ENCODE assay signal across 9 cellular contexts in genomic region chr11:112453601-112454577, GRCh38.
A peak's percentile ranks its signal among the peaks of the same experiment; 100 is the strongest.
DNase-seq lines count a peak whose midpoint lies in the region; ATAC-seq and TF ChIP-seq lines count a peak whose summit lies in the region.
"Had no signal": no experiment of that assay in that cellular context is flagged by ENCODE, and none has a peak within 500 bp of the region (broad histone marks: within the 10 kb centered on the region; RNA-seq: fewer than 3 reads in every experiment).

No MANE protein-coding gene starts in this region.

- DNase-seq in MCF 10A (ENCODE audit: unreplicated experiment): peak; percentile 59
- no peak for DNase-seq in breast epithelium (ENCODE audit: low spot score in 2 of 2)
- peak; percentile 2 for DNase-seq in NCI-H1105 (lab: John Stamatoyannopoulos, UW)
- DNase-seq in activated naive CD4-positive, alpha-beta T cell treated with anti-CD3 and anti-CD28 coated beads for 36 hours: peak; percentile 62
- DNase-seq in iPS-NIHi11 (ENCODE audit: low spot score): peak; percentile 81
- peak; percentile 8 to 29 for DNase-seq in stimulated activated naive CD8-positive, alpha-beta T cell treated with anti-CD3 and anti-CD28 coated beads, Interleukin-15, amount 100 ng/mL, for 72 hours
- no peak for DNase-seq in NK-92 treated with Interleukin-12 subunit alpha and Interleukin-12 subunit beta, amount 100 ng/mL, for 24 hours (lab: John Stamatoyannopoulos, UW)
- DNase-seq in NCI-H187 treated with DMSO at 0.1 percent for 48 hours (lab: John Stamatoyannopoulos, UW): no peak
- DNase-seq: stimulated activated naive B cell treated with anti-CD40 and anti-IgM and Interleukin-4, amounts not matched to agents 10 μg/mL and 1 μg/mL and 100 μg/mL, for 72 hours had no signal

- CTCF ChIA-PET in MCF 10A (lab: Yijun Ruan, JAX): interaction anchor here (0.5 to 1.4 kb wide), 14 partner anchors 9 to 1353 kb away, joined by 3 to 7 read pairs (median 3); no protein-coding TSS in a partner anchor
- CTCF ChIA-PET in activated naive CD4-positive, alpha-beta T cell treated with anti-CD3 and anti-CD28 coated beads for 36 hours (lab: Charles Lee): interaction anchor here (0.6 to 4.4 kb wide), 14 partner anchors 9 to 173 kb away, joined by 3 to 31 read pairs (median 4); no protein-coding TSS in a partner anchor

- peaks cover 8% of the 10 kb centered on the region for H3K9me3 Mint-ChIP-seq in MCF 10A (ENCODE audit: unreplicated experiment)
- H3K9me3 Mint-ChIP-seq in activated naive CD4-positive, alpha-beta T cell treated with anti-CD3 and anti-CD28 coated beads for 36 hours: no peaks in the 10 kb centered on the region
- H3K9me3 Mint-ChIP-seq in stimulated activated naive CD8-positive, alpha-beta T cell treated with anti-CD3 and anti-CD28 coated beads, Interleukin-15, amount 100 ng/mL, for 72 hours: no peaks in the 10 kb centered on the region
- H3K9me3 Mint-ChIP-seq: stimulated activated naive B cell treated with anti-CD40 and anti-IgM and Interleukin-4, amounts not matched to agents 10 μg/mL and 1 μg/mL and 100 μg/mL, for 72 hours had no signal

- H3K27ac Mint-ChIP-seq in MCF 10A (ENCODE audit: low read depth, unreplicated experiment): no peak overlapping the region
- H3K27ac Mint-ChIP-seq in activated naive CD4-positive, alpha-beta T cell treated with anti-CD3 and anti-CD28 coated beads for 36 hours: no peak overlapping the region
- no peak overlapping the region for H3K27ac Mint-ChIP-seq in stimulated activated naive CD8-positive, alpha-beta T cell treated with anti-CD3 and anti-CD28 coated beads, Interleukin-15, amount 100 ng/mL, for 72 hours
- H3K27ac Mint-ChIP-seq: stimulated activated naive B cell treated with anti-CD40 and anti-IgM and Interleukin-4, amounts not matched to agents 10 μg/mL and 1 μg/mL and 100 μg/mL, for 72 hours had no signal

- H3K27ac ChIP-seq in breast epithelium: no peak overlapping the region

- H3K4me1 Mint-ChIP-seq in MCF 10A (ENCODE audit: insufficient read depth, unreplicated experiment): no peaks in the 10 kb centered on the region
- H3K4me1 Mint-ChIP-seq in activated naive CD4-positive, alpha-beta T cell treated with anti-CD3 and anti-CD28 coated beads for 36 hours (ENCODE audit: low read depth): peaks cover 5% of the 10 kb centered on the region
- H3K4me1 Mint-ChIP-seq in stimulated activated naive CD8-positive, alpha-beta T cell treated with anti-CD3 and anti-CD28 coated beads, Interleukin-15, amount 100 ng/mL, for 72 hours: no peaks in the 10 kb centered on the region
- H3K4me1 Mint-ChIP-seq: stimulated activated naive B cell treated with anti-CD40 and anti-IgM and Interleukin-4, amounts not matched to agents 10 μg/mL and 1 μg/mL and 100 μg/mL, for 72 hours had no signal

- no TSS peak for BruUV-seq in MCF 10A (replicated peaks; lab: Mats Ljungman, UMichigan)

- intact Hi-C loops in MCF 10A (cut with micrococcal nuclease): loop anchor here (1.0 kb wide), 1 partner anchor 165 kb away; no protein-coding TSS in a partner anchor
- intact Hi-C loops in breast epithelium (cut with DNase I; ENCODE audit: low total_unique reads): no loop called here
- intact Hi-C loops in activated naive CD4-positive, alpha-beta T cell treated with anti-CD3 and anti-CD28 coated beads for 36 hours (cut with micrococcal nuclease): loop anchor here (1.0 to 5.0 kb wide), 2 partner anchors 103 to 164 kb away; no protein-coding TSS in a partner anchor

- TF ChIP-seq CTCF in MCF 10A (IDR thresholded peaks at IDR 0.05; ENCODE audit: unreplicated experiment) (peak; percentile 22), breast epithelium (IDR thresholded peaks at IDR 0.05) (peak in 1 of 3 donors; percentile 15)

- POLR2A ChIA-PET in MCF 10A (lab: Yijun Ruan, JAX): no interaction called here

- no peaks in the 10 kb centered on the region for H3K27me3 ChIP-seq in breast epithelium

- no peak for TF ChIP-seq POLR2A in breast epithelium (IDR thresholded peaks at IDR 0.05)

- no peaks in the 10 kb centered on the region for H3K36me3 Mint-ChIP-seq in MCF 10A (ENCODE audit: insufficient read depth, unreplicated experiment)
- no peaks in the 10 kb centered on the region for H3K36me3 Mint-ChIP-seq in activated naive CD4-positive, alpha-beta T cell treated with anti-CD3 and anti-CD28 coated beads for 36 hours (ENCODE audit: low read depth)
- H3K36me3 Mint-ChIP-seq: stimulated activated naive B cell treated with anti-CD40 and anti-IgM and Interleukin-4, amounts not matched to agents 10 μg/mL and 1 μg/mL and 100 μg/mL, for 72 hours had no signal

- no peaks in the 10 kb centered on the region for H3K4me1 ChIP-seq in breast epithelium

- peaks cover 31% of the 10 kb centered on the region for H3K27me3 Mint-ChIP-seq in MCF 10A (ENCODE audit: insufficient read depth, unreplicated experiment)
- no peaks in the 10 kb centered on the region for H3K27me3 Mint-ChIP-seq in activated naive CD4-positive, alpha-beta T cell treated with anti-CD3 and anti-CD28 coated beads for 36 hours (ENCODE audit: low read depth)
- H3K27me3 Mint-ChIP-seq in stimulated activated naive CD8-positive, alpha-beta T cell treated with anti-CD3 and anti-CD28 coated beads, Interleukin-15, amount 100 ng/mL, for 72 hours: no peaks in the 10 kb centered on the region

- H3K9me3 ChIP-seq in breast epithelium: peaks cover 0 to 13% of the 10 kb centered on the region in 2 donors

- no peak overlapping the region for H3K4me3 Mint-ChIP-seq in MCF 10A (ENCODE audit: unreplicated experiment)
- H3K4me3 Mint-ChIP-seq in activated naive CD4-positive, alpha-beta T cell treated with anti-CD3 and anti-CD28 coated beads for 36 hours: no peak overlapping the region
- H3K4me3 Mint-ChIP-seq in stimulated activated naive CD8-positive, alpha-beta T cell treated with anti-CD3 and anti-CD28 coated beads, Interleukin-15, amount 100 ng/mL, for 72 hours: no peak overlapping the region
- H3K4me3 Mint-ChIP-seq: stimulated activated naive B cell treated with anti-CD40 and anti-IgM and Interleukin-4, amounts not matched to agents 10 μg/mL and 1 μg/mL and 100 μg/mL, for 72 hours had no signal

- no peak overlapping the region for H3K4me3 ChIP-seq in breast epithelium

- H3K36me3 ChIP-seq in breast epithelium: no peaks in the 10 kb centered on the region

- no peak for ATAC-seq in stimulated activated naive CD8-positive, alpha-beta T cell treated with anti-CD3 and anti-CD28 coated beads, Interleukin-15, amount 100 ng/mL, for 72 hours

Comparison
In these comparisons a context has a peak if more than half of its experiments do, and no peak if none do; other contexts are left out.
1. DNase-seq: peak in MCF 10A (single experiment), NCI-H1105 (single experiment), activated naive CD4-positive, alpha-beta T cell treated with anti-CD3 and anti-CD28 coated beads for 36 hours (single experiment), iPS-NIHi11 (single experiment) and stimulated activated naive CD8-positive, alpha-beta T cell treated with anti-CD3 and anti-CD28 coated beads, Interleukin-15, amount 100 ng/mL, for 72 hours (2 of 2); none in breast epithelium (0 of 2), NK-92 treated with Interleukin-12 subunit alpha and Interleukin-12 subunit beta, amount 100 ng/mL, for 24 hours (single experiment) and NCI-H187 treated with DMSO at 0.1 percent for 48 hours (single experiment).